29 cellular contexts compared by ENCODE assay signal in genomic region chr4:176425035-176425434, GRCh38.
DNase-seq lines count a peak whose midpoint lies in the region; TF ChIP-seq lines count a peak whose summit lies in the region.
"Had no signal": no experiment of that assay in that cellular context is flagged by ENCODE, and none has a peak within 500 bp of the region (broad histone marks: within the 10 kb centered on the region; RNA-seq: fewer than 3 reads in every experiment).

No MANE protein-coding gene starts in this region.

- H3K4me3 ChIP-seq in epithelial cell of esophagus (ENCODE audit: low read length) = no peak overlapping the region
- H3K4me3 ChIP-seq: ovary, SK-N-MC, thoracic aorta, vagina had no signal

- TF ChIP-seq CTCF in epithelial cell of esophagus (IDR thresholded peaks at IDR 0.05; ENCODE audit: insufficient read depth, low read depth, low read length, missing control alignments) = no peak

- DNase-seq in EL (peak; percentile 50), NCI-H226 (peak; percentile 75), epithelial cell of esophagus (ENCODE audit: low read depth) (peak; percentile 69), kidney tubule cell (ENCODE audit: low spot score) (peak; percentile 81), nucleus accumbens (lab: John Stamatoyannopoulos, UW) (no peak), NCI-H1105 treated with DMSO at 0.1 percent for 48 hours (lab: John Stamatoyannopoulos, UW) (no peak)
- DNase-seq in activated CD4-positive, alpha-beta T cell treated with anti-CD3 and anti-CD28 coated beads for 48 hours = no peak
- DNase-seq in stimulated activated CD4-positive, alpha-beta T cell treated with anti-CD3 and anti-CD28 coated beads, Interleukin-15, amount 100 ng/mL, for 24 hours = no peak
- DNase-seq: activated CD4-positive, alpha-beta T cell treated with anti-CD3 and anti-CD28 coated beads for 36 hours; activated naive CD4-positive, alpha-beta T cell treated with anti-CD3 and anti-CD28 coated beads for 36 hours; activated T-cell treated with anti-CD3 and anti-CD28 coated beads, Interleukin-2, amount 50 U/mL, for 72 hours; amygdala; caudate nucleus; CD4-positive, CD25-positive, alpha-beta regulatory T cell; dermis blood vessel endothelial cell; HFFc6; hypothalamus; KBM-7; NCI-H1694; NCI-H2171; NCI-H524 treated with DMSO at 0.1 percent for 48 hours; ovary; RPMI8226; stimulated activated CD4-positive, alpha-beta T cell treated with anti-CD3 and anti-CD28 coated beads, Interleukin-12 subunit alpha, Interleukin-12 subunit beta, amount 100 ng/mL, for 4 hours; stimulated activated naive CD8-positive, alpha-beta T cell treated with anti-CD3 and anti-CD28 coated beads, Interleukin-15, Interleukin-2, amounts not matched to agents 100 U/mL and 50 U/mL, for 24 hours; T-helper 2 cell had no signal

Comparison
In these comparisons a context has a peak if more than half of its experiments do, and no peak if none do; other contexts are left out.
1. DNase-seq: peak in EL (single experiment), NCI-H226 (single experiment), epithelial cell of esophagus (single experiment) and kidney tubule cell (single experiment); none in nucleus accumbens (0 of 56), activated CD4-positive, alpha-beta T cell treated with anti-CD3 and anti-CD28 coated beads for 48 hours (single experiment), NCI-H1105 treated with DMSO at 0.1 percent for 48 hours (single experiment) and stimulated activated CD4-positive, alpha-beta T cell treated with anti-CD3 and anti-CD28 coated beads, Interleukin-15, amount 100 ng/mL, for 24 hours (single experiment).